ENCODE assay signal across 17 cellular contexts in the genomic region with DNA sequence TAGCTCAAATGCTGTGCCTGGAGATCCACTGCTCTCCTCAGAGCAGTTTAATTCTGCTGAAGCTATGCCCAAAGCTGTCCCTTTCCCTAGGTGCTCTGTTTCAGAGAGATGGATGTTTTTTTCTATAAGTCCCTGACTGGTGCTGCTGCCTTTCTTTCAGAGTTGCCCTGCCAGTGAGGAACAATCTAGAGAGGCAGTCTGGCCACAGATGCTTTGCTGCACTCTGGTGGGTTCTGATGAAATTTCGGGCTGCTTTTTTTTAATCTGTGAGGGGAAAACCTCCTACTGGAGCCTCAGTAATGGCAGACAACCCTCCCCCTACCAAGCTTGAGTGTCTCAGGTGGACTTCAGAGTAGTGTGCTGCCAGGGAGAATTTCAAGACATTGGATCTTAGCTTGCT.
A peak's percentile ranks its signal among the peaks of the same experiment; 100 is the strongest.
DNase-seq lines count a peak whose midpoint lies in the region; ATAC-seq and TF ChIP-seq lines count a peak whose summit lies in the region.
"Had no signal": no experiment of that assay in that cellular context is flagged by ENCODE, and none has a peak within 500 bp of the region (broad histone marks: within the 10 kb centered on the region; RNA-seq: fewer than 3 reads in every experiment).

No MANE protein-coding gene starts in this region.

- TF ChIP-seq POLR2A in vagina (IDR thresholded peaks at IDR 0.05) = no peak

- no peak overlapping the region for H3K27ac Mint-ChIP-seq in GM23338
- H3K27ac Mint-ChIP-seq in naive thymus-derived CD4-positive, alpha-beta T cell = no peak overlapping the region
- H3K27ac Mint-ChIP-seq: B cell; CD4-positive, alpha-beta T cell; HFFc6 had no signal

- CTCF ChIA-PET in naive thymus-derived CD4-positive, alpha-beta T cell (lab: Charles Lee) = no interaction called here

- no peak overlapping the region for H2AFZ ChIP-seq in GM23338
- no peak overlapping the region for H2AFZ ChIP-seq in smooth muscle cell (ENCODE audit: low read depth)

- no peak overlapping the region for H3K27ac ChIP-seq in GM23338 (ENCODE audit: low read depth)
- no peak overlapping the region for H3K27ac ChIP-seq in mesendoderm (ENCODE audit: low read depth, low read length)
- no peak overlapping the region for H3K27ac ChIP-seq in smooth muscle cell (ENCODE audit: low read depth)
- H3K27ac ChIP-seq in naive thymus-derived CD4-positive, alpha-beta T cell (ENCODE audit: low read depth, low read length) = no peak overlapping the region
- no peak overlapping the region for H3K27ac ChIP-seq in vagina

- no peak overlapping the region for H3K23ac ChIP-seq in mesendoderm (ENCODE audit: low read length)

- H3K4me2 ChIP-seq in GM23338 (no peak overlapping the region), mesendoderm (ENCODE audit: low read length) (no peak overlapping the region), smooth muscle cell (no peak overlapping the region)

- H3K27me3 ChIP-seq in GM23338 (ENCODE audit: insufficient read depth) (no peaks in the 10 kb centered on the region), mesendoderm (ENCODE audit: insufficient read depth, low read length, poor library complexity) (no peaks in the 10 kb centered on the region), smooth muscle cell (ENCODE audit: low read depth) (no peaks in the 10 kb centered on the region), vagina (no peaks in the 10 kb centered on the region)
- no peaks in the 10 kb centered on the region for H3K27me3 ChIP-seq in naive thymus-derived CD4-positive, alpha-beta T cell (ENCODE audit: control insufficient read depth in 2 of 2, insufficient read depth in 2 of 2, low read length in 2 of 2)

- H2AK5ac ChIP-seq in mesendoderm (ENCODE audit: low read length) = no peak overlapping the region

- H3K79me1 ChIP-seq in mesendoderm (ENCODE audit: low read length) = peaks cover 1% of the 10 kb centered on the region

- H3K4me3 Mint-ChIP-seq in GM23338 = no peak overlapping the region
- no peak overlapping the region for H3K4me3 Mint-ChIP-seq in naive thymus-derived CD4-positive, alpha-beta T cell
- H3K4me3 Mint-ChIP-seq: B cell; CD4-positive, alpha-beta T cell; HFFc6 had no signal

- ATAC-seq in GM23338 = peak; percentile 48; the same call in 2 of the 3 replicates
- ATAC-seq in naive thymus-derived CD4-positive, alpha-beta T cell = no peak
- ATAC-seq: HepG2 had no signal

- H3K18ac ChIP-seq in mesendoderm (ENCODE audit: low read length) = no peak overlapping the region

- H3K9ac ChIP-seq in mesendoderm (ENCODE audit: low read length) (no peak overlapping the region), smooth muscle cell (ENCODE audit: low read depth) (no peak overlapping the region)

- no peak overlapping the region for H4K5ac ChIP-seq in mesendoderm (ENCODE audit: low read length)

- H3K9me3 Mint-ChIP-seq in GM23338 = no peaks in the 10 kb centered on the region
- peaks cover 0 to 17% (median 0%) of the 10 kb centered on the region in 11 donors for H3K9me3 Mint-ChIP-seq in naive thymus-derived CD4-positive, alpha-beta T cell
- H3K9me3 Mint-ChIP-seq: HFFc6 had no signal

- no peaks in the 10 kb centered on the region for H3F3A ChIP-seq in GM23338 (replicated peaks; ENCODE audit: low read depth)
- no peaks in the 10 kb centered on the region for H3F3A ChIP-seq in smooth muscle cell (ENCODE audit: low read depth)

- no peaks in the 10 kb centered on the region for H3K9me2 ChIP-seq in GM23338 (ENCODE audit: insufficient read depth)

- POLR2A ChIA-PET in naive thymus-derived CD4-positive, alpha-beta T cell (lab: Charles Lee) = no interaction called here

- peaks cover 5% of the 10 kb centered on the region; the same call in 1 of the 2 replicates for H4K20me1 ChIP-seq in GM23338 (replicated peaks; ENCODE audit: insufficient read depth)
- H4K20me1 ChIP-seq in smooth muscle cell (ENCODE audit: low read depth) = no peaks in the 10 kb centered on the region

- H3K79me2 ChIP-seq in GM23338 (replicated peaks; ENCODE audit: insufficient read depth) = peaks cover 72% of the 10 kb centered on the region
- H3K79me2 ChIP-seq in mesendoderm (ENCODE audit: control insufficient read depth, insufficient read depth, low read length) = peaks cover 49% of the 10 kb centered on the region
- H3K79me2 ChIP-seq in smooth muscle cell (ENCODE audit: low read depth) = no peaks in the 10 kb centered on the region

- H3K4me1 ChIP-seq in GM23338 (ENCODE audit: insufficient read depth) = no peaks in the 10 kb centered on the region; the same call in 1 of the 2 replicates
- H3K4me1 ChIP-seq in mesendoderm (ENCODE audit: control insufficient read depth, low read depth, low read length) = no peaks in the 10 kb centered on the region
- H3K4me1 ChIP-seq in smooth muscle cell (ENCODE audit: low read depth) = no peaks in the 10 kb centered on the region
- no peaks in the 10 kb centered on the region for H3K4me1 ChIP-seq in naive thymus-derived CD4-positive, alpha-beta T cell (ENCODE audit: control insufficient read depth in 2 of 2, insufficient read depth in 2 of 2, low read length in 2 of 2)
- H3K4me1 ChIP-seq in vagina = no peaks in the 10 kb centered on the region
- H3K4me1 ChIP-seq: HAP-1 had no signal

- TF ChIP-seq CTCF in GM23338 (conservative IDR thresholded peaks at IDR 0.05; ENCODE audit: low read depth in 2 of 2) (peak; percentile 18 to 35; a peak in 3 of 4 replicates), epithelial cell of proximal tubule (conservative IDR thresholded peaks at IDR 0.05; ENCODE audit: low read depth, low read length) (peak; percentile 18), smooth muscle cell (IDR thresholded peaks at IDR 0.05; ENCODE audit: borderline replicate concordance, insufficient read depth, poor library complexity, severe bottlenecking) (no peak), vagina (IDR thresholded peaks at IDR 0.05) (no peak)

- intact Hi-C loops in naive thymus-derived CD4-positive, alpha-beta T cell (cut with micrococcal nuclease) = no loop called here
- intact Hi-C loops in vagina (cut with DNase I) = no loop called here

- H3K56ac ChIP-seq in mesendoderm (ENCODE audit: low read length) = peak overlapping the region; percentile 15

- H3K36me3 ChIP-seq in GM23338 (ENCODE audit: insufficient read depth) (no peaks in the 10 kb centered on the region), mesendoderm (ENCODE audit: control insufficient read depth, insufficient read depth, low read length) (no peaks in the 10 kb centered on the region), smooth muscle cell (ENCODE audit: low read depth) (no peaks in the 10 kb centered on the region), vagina (no peaks in the 10 kb centered on the region)
- H3K36me3 ChIP-seq in naive thymus-derived CD4-positive, alpha-beta T cell (ENCODE audit: control insufficient read depth in 2 of 3, insufficient read depth in 3 of 3, low read length in 3 of 3) = no peaks in the 10 kb centered on the region
- H3K36me3 ChIP-seq: HAP-1 had no signal

- no CpG with 5 or more reads among the region's 1 CpG for WGBS in mesendoderm (ENCODE audit: extremely low coverage, insufficient coverage, low lambda C conversion rate)
- no CpG with 5 or more reads among the region's 1 CpG for WGBS in smooth muscle cell (ENCODE audit: low lambda C conversion rate)

- DNase-seq in GM23338 (ENCODE audit: low spot score) = peak; percentile 46
- DNase-seq in cerebellar cortex (ENCODE audit: low spot score) = peak; percentile 9
- DNase-seq in epithelial cell of proximal tubule (ENCODE audit: low read depth) = no peak
- peak; percentile 59 for DNase-seq in mesendoderm
- no peak for DNase-seq in smooth muscle cell (lab: John Stamatoyannopoulos, UW; ENCODE audit: unreplicated experiment)
- DNase-seq in naive thymus-derived CD4-positive, alpha-beta T cell = no peak
- DNase-seq in vagina (ENCODE audit: extremely low spot score in 2 of 2) = no peak
- DNase-seq: ACHN; C1 segment of cervical spinal cord; Calu3; CD4-positive, alpha-beta T cell; DMS 273 treated with DMSO at 0.1 percent for 48 hours; GOT3; HFFc6 had no signal

- peaks cover 28% of the 10 kb centered on the region for H3K4me1 Mint-ChIP-seq in GM23338
- no peaks in the 10 kb centered on the region for H3K4me1 Mint-ChIP-seq in naive thymus-derived CD4-positive, alpha-beta T cell
- H3K4me1 Mint-ChIP-seq: B cell had no signal

- no peak overlapping the region for H2BK120ac ChIP-seq in mesendoderm (ENCODE audit: low read depth, low read length)

- peaks cover 2% of the 10 kb centered on the region for H3K27me3 Mint-ChIP-seq in GM23338 (ENCODE audit: insufficient read depth, low read depth, poor library complexity)
- H3K27me3 Mint-ChIP-seq in naive thymus-derived CD4-positive, alpha-beta T cell = no peaks in the 10 kb centered on the region
- H3K27me3 Mint-ChIP-seq: B cell; CD4-positive, alpha-beta T cell had no signal

- H3K9me3 ChIP-seq in smooth muscle cell (replicated peaks; ENCODE audit: low read depth) (no peaks in the 10 kb centered on the region), vagina (no peaks in the 10 kb centered on the region)
- no peaks in the 10 kb centered on the region for H3K9me3 ChIP-seq in naive thymus-derived CD4-positive, alpha-beta T cell (ENCODE audit: control insufficient read depth in 2 of 3, low read length in 3 of 3)
- H3K9me3 ChIP-seq: HAP-1 had no signal

- H2BK5ac ChIP-seq in mesendoderm (ENCODE audit: low read length) = no peak overlapping the region

- H4K8ac ChIP-seq in mesendoderm (ENCODE audit: low read depth, low read length) = no peak overlapping the region

- no peak overlapping the region for H3K4me3 ChIP-seq in GM23338
- H3K4me3 ChIP-seq in epithelial cell of proximal tubule (ENCODE audit: low read depth, low read length) = no peak overlapping the region
- H3K4me3 ChIP-seq in mesendoderm (ENCODE audit: low read length) = no peak overlapping the region
- no peak overlapping the region for H3K4me3 ChIP-seq in smooth muscle cell
- no peak overlapping the region for H3K4me3 ChIP-seq in naive thymus-derived CD4-positive, alpha-beta T cell (ENCODE audit: low read length)
- H3K4me3 ChIP-seq in vagina = no peak overlapping the region
- H3K4me3 ChIP-seq: HAP-1 had no signal

- H3K4ac ChIP-seq in mesendoderm (ENCODE audit: low read depth, low read length) = no peak overlapping the region

- H2BK15ac ChIP-seq in mesendoderm (replicated peaks; ENCODE audit: low read depth) = no peak overlapping the region

- peaks cover 43% of the 10 kb centered on the region; the same call in 2 of the 3 replicates for H3K36me3 Mint-ChIP-seq in GM23338 (ENCODE audit: low read depth)
- peaks cover 0 to 7% (median 0%) of the 10 kb centered on the region in 5 donors for H3K36me3 Mint-ChIP-seq in naive thymus-derived CD4-positive, alpha-beta T cell

TF ChIP-seq in GM23338, 12 proteins besides CTCF, POLR2A, EP300 and RAD21:
- no peak for TF ChIP-seq POLR2AphosphoS5 (IDR thresholded peaks at IDR 0.05; ENCODE audit: low read depth)

Comparison
In these comparisons a context has a peak if more than half of its experiments do, and no peak if none do; other contexts are left out.
1. DNase-seq: peak in GM23338 (single experiment), cerebellar cortex (single experiment) and mesendoderm (single experiment); none in epithelial cell of proximal tubule (single experiment), smooth muscle cell (single experiment), naive thymus-derived CD4-positive, alpha-beta T cell (0 of 9) and vagina (0 of 2).
2. CTCF ChIP-seq: peak in GM23338 (2 of 2) and epithelial cell of proximal tubule (single experiment); none in smooth muscle cell (single experiment) and vagina (0 of 3).